Comparison of ENCODE assay signal across 1 cellular context in genomic region chr1:117060441-117061317, GRCh38.
A peak's percentile ranks its signal among the peaks of the same experiment; 100 is the strongest.
TF ChIP-seq lines count a peak whose summit lies in the region.

No MANE protein-coding gene starts in this region.

TF ChIP-seq in HepG2, 621 proteins besides CTCF, POLR2A, EP300 and RAD21 (continued from another document and continues in another):
- TF ChIP-seq ZFP91 (CRISPR knock-in tag; IDR thresholded peaks at IDR 0.05; ENCODE audit: borderline replicate concordance) (peak; percentile 52; the same call in 1 of the 2 replicates), ATF6 (CRISPR knock-in tag; conservative IDR thresholded peaks at IDR 0.05) (no peak), NCOA2 (CRISPR knock-in tag; IDR thresholded peaks at IDR 0.05) (peak; percentile 35; the same call in 1 of the 2 replicates), MAZ (IDR thresholded peaks at IDR 0.05; ENCODE audit: borderline replicate concordance, low read depth, low read length) (no peak), MAZ (CRISPR knock-in tag; IDR thresholded peaks at IDR 0.05; ENCODE audit: low read depth) (no peak), FOXA1 (IDR thresholded peaks at IDR 0.05) (no peak), FOXA1 (CRISPR knock-in tag; IDR thresholded peaks at IDR 0.05) (no peak), BHLHE40 (IDR thresholded peaks at IDR 0.05; ENCODE audit: low read length) (peak; percentile 50), DMAP1 (CRISPR knock-in tag; IDR thresholded peaks at IDR 0.05) (peak; percentile 18; the same call in 1 of the 2 replicates), ZNF329 (CRISPR knock-in tag; IDR thresholded peaks at IDR 0.05; ENCODE audit: low read depth) (no peak), ZFX (CRISPR knock-in tag; IDR thresholded peaks at IDR 0.05; ENCODE audit: low read depth) (peak; percentile 43), ZKSCAN1 (IDR thresholded peaks at IDR 0.05; ENCODE audit: low read length) (peak; percentile 75), AHDC1 (CRISPR knock-in tag; IDR thresholded peaks at IDR 0.05; ENCODE audit: borderline replicate concordance) (no peak), ZNF317 (CRISPR knock-in tag; IDR thresholded peaks at IDR 0.05) (peak; percentile 83), ZNF703 (CRISPR knock-in tag; IDR thresholded peaks at IDR 0.05; ENCODE audit: borderline replicate concordance) (peak; percentile 27; the same call in 1 of the 2 replicates), GATAD1 (CRISPR knock-in tag; IDR thresholded peaks at IDR 0.05) (no peak), HNRNPLL (IDR thresholded peaks at IDR 0.05; ENCODE audit: low read depth, low read length, poor library complexity, severe bottlenecking) (peak; percentile 48), ZNF768 (CRISPR knock-in tag; IDR thresholded peaks at IDR 0.05) (peak; percentile 96), ELK4 (CRISPR knock-in tag; IDR thresholded peaks at IDR 0.05; ENCODE audit: borderline replicate concordance) (no peak), HNF1B (CRISPR knock-in tag; IDR thresholded peaks at IDR 0.05) (0 out of 2 replicates have a peak, but pooled peaks have one; percentile 27), PLRG1 (conservative IDR thresholded peaks at IDR 0.05) (no peak), HINFP (CRISPR knock-in tag; IDR thresholded peaks at IDR 0.05; ENCODE audit: low read depth) (0 out of 2 replicates have a peak, but pooled peaks have one; percentile 34), PHF8 (CRISPR knock-in tag; IDR thresholded peaks at IDR 0.05) (no peak), LBX2 (CRISPR knock-in tag; IDR thresholded peaks at IDR 0.05; ENCODE audit: borderline replicate concordance) (peak; percentile 61; the same call in 1 of the 2 replicates), ARID2 (CRISPR knock-in tag; IDR thresholded peaks at IDR 0.05; ENCODE audit: borderline replicate concordance) (no peak), ZNF414 (CRISPR knock-in tag; IDR thresholded peaks at IDR 0.05) (no peak), AFF4 (CRISPR knock-in tag; IDR thresholded peaks at IDR 0.05) (no peak), ARNTL (CRISPR knock-in tag; IDR thresholded peaks at IDR 0.05) (no peak), TGIF2 (CRISPR knock-in tag; IDR thresholded peaks at IDR 0.05) (peak; percentile 63; the same call in 1 of the 2 replicates), ZBTB34 (CRISPR knock-in tag; IDR thresholded peaks at IDR 0.05) (0 out of 2 replicates have a peak, but pooled peaks have one; percentile 30), ZNF563 (CRISPR knock-in tag; IDR thresholded peaks at IDR 0.05) (0 out of 2 replicates have a peak, but pooled peaks have one; percentile 41), THAP8 (CRISPR knock-in tag; IDR thresholded peaks at IDR 0.05; ENCODE audit: borderline replicate concordance) (peak; percentile 38; the same call in 1 of the 2 replicates)
